1 cellular context compared by ENCODE assay signal in genomic region chr1:67700692-67701410, GRCh38.
TF ChIP-seq lines count a peak whose summit lies in the region.

No MANE protein-coding gene starts in this region.

TF ChIP-seq in K562, 482 proteins besides CTCF, POLR2A, EP300 and RAD21 (continued from another document and continues in another):
- peak in 1 of 2 experiments; percentile 30; a peak in 1 of 4 replicates for TF ChIP-seq MNT (conservative IDR thresholded peaks at IDR 0.05)
- peak; percentile 67; the same call in 1 of the 2 replicates for TF ChIP-seq NCOA1 (IDR thresholded peaks at IDR 0.05; ENCODE audit: low read depth)
- peak; percentile 66 for TF ChIP-seq BRD9 (IDR thresholded peaks at IDR 0.05; ENCODE audit: low read depth, partially characterized antibody)
- TF ChIP-seq CEBPB (tag; IDR thresholded peaks at IDR 0.05): peak; percentile 65
- TF ChIP-seq ZNF175 (CRISPR knock-in tag; IDR thresholded peaks at IDR 0.05; ENCODE audit: low read depth): 0 out of 2 replicates have a peak, but pooled peaks have one; percentile 48
- TF ChIP-seq JUN (IDR thresholded peaks at IDR 0.05; ENCODE audit: borderline replicate concordance, low read depth, low read length): peak; percentile 98
- peak; percentile 97 for TF ChIP-seq JUN (CRISPR knock-in tag; IDR thresholded peaks at IDR 0.05; ENCODE audit: borderline replicate concordance)
- no peak for TF ChIP-seq BCL6 (CRISPR knock-in tag; IDR thresholded peaks at IDR 0.05)
- TF ChIP-seq NFE2L1 (tag; IDR thresholded peaks at IDR 0.05; ENCODE audit: borderline replicate concordance, low read depth): no peak
- TF ChIP-seq FOXK2 (conservative IDR thresholded peaks at IDR 0.05 in 1 of 2, IDR thresholded peaks at IDR 0.05 in 1 of 2; ENCODE audit: low read depth in 2 of 2): peak; percentile 52 to 56; a peak in 2 of 4 replicates
- 0 out of 2 replicates have a peak, but pooled peaks have one; percentile 36 for TF ChIP-seq L3MBTL2 (IDR thresholded peaks at IDR 0.05)
- no peak for TF ChIP-seq DMBX1 (CRISPR knock-in tag; IDR thresholded peaks at IDR 0.05; ENCODE audit: borderline replicate concordance)
- TF ChIP-seq VEZF1 (CRISPR knock-in tag; IDR thresholded peaks at IDR 0.05): peak; percentile 40; the same call in 1 of the 2 replicates
- peak; percentile 44; the same call in 1 of the 2 replicates for TF ChIP-seq GATAD2B (IDR thresholded peaks at IDR 0.05; ENCODE audit: borderline replicate concordance)
- TF ChIP-seq ESRRA (IDR thresholded peaks at IDR 0.05; ENCODE audit: borderline replicate concordance, low read depth): peak; percentile 84
- peak; percentile 81 for TF ChIP-seq LCOR (CRISPR knock-in tag; IDR thresholded peaks at IDR 0.05)
- no peak for TF ChIP-seq ARID3A (IDR thresholded peaks at IDR 0.05; ENCODE audit: borderline replicate concordance, low read depth, low read length)
- TF ChIP-seq SP1 (CRISPR knock-in tag; IDR thresholded peaks at IDR 0.05): peak; percentile 57; the same call in 1 of the 2 replicates
- TF ChIP-seq CREB1 (IDR thresholded peaks at IDR 0.05): peak; percentile 85
- TF ChIP-seq CREB1 (CRISPR knock-in tag; IDR thresholded peaks at IDR 0.05): peak; percentile 86
- TF ChIP-seq MTA2 (IDR thresholded peaks at IDR 0.05; ENCODE audit: low read depth): peak; percentile 36; the same call in 1 of the 2 replicates
- TF ChIP-seq PHF21A (IDR thresholded peaks at IDR 0.05; ENCODE audit: borderline replicate concordance, low read depth): peak; percentile 33; the same call in 1 of the 2 replicates
- TF ChIP-seq ZNF592 (IDR thresholded peaks at IDR 0.05): peak; percentile 88
- TF ChIP-seq TAF7 (tag; IDR thresholded peaks at IDR 0.05): no peak
- 0 out of 2 replicates have a peak, but pooled peaks have one; percentile 61 for TF ChIP-seq BACH1 (tag; IDR thresholded peaks at IDR 0.05)
- TF ChIP-seq ZSCAN29 (IDR thresholded peaks at IDR 0.05): no peak
- TF ChIP-seq GABPA (tag; conservative IDR thresholded peaks at IDR 0.05; ENCODE audit: low read depth): peak; percentile 26; the same call in 1 of the 2 replicates
- peak in 1 of 2 experiments; percentile 60; a peak in 1 of 4 replicates for TF ChIP-seq ZNF318 (IDR thresholded peaks at IDR 0.05; ENCODE audit: borderline replicate concordance in 1 of 2, low read depth in 1 of 2)
- TF ChIP-seq GATA2 (CRISPR knock-in tag; IDR thresholded peaks at IDR 0.05): peak; percentile 33; the same call in 1 of the 2 replicates
- TF ChIP-seq CBFA2T2 (conservative IDR thresholded peaks at IDR 0.05): peak; percentile 33; the same call in 1 of the 2 replicates
- TF ChIP-seq NFE2 (IDR thresholded peaks at IDR 0.05; ENCODE audit: low read depth): peak; percentile 34; the same call in 1 of the 2 replicates
- peak; percentile 65 for TF ChIP-seq TCF3 (CRISPR knock-in tag; IDR thresholded peaks at IDR 0.05)
- no peak for TF ChIP-seq ZZZ3 (IDR thresholded peaks at IDR 0.05)
- no peak; the same call in 1 of the 2 replicates for TF ChIP-seq RAD51 (IDR thresholded peaks at IDR 0.05; ENCODE audit: borderline replicate concordance, low read depth)
- 0 out of 2 replicates have a peak, but pooled peaks have one; percentile 13 for TF ChIP-seq ZBTB33 (CRISPR knock-in tag; IDR thresholded peaks at IDR 0.05)
- TF ChIP-seq ZNF766 (CRISPR knock-in tag; conservative IDR thresholded peaks at IDR 0.05): peak; percentile 41; the same call in 1 of the 2 replicates
- peak; percentile 46 for TF ChIP-seq ZBTB12 (CRISPR knock-in tag; IDR thresholded peaks at IDR 0.05)
- no peak for TF ChIP-seq KDM4B (IDR thresholded peaks at IDR 0.05; ENCODE audit: borderline replicate concordance in 2 of 2, low read depth in 1 of 2)
- peak; percentile 79; the same call in 1 of the 2 replicates for TF ChIP-seq MTA3 (IDR thresholded peaks at IDR 0.05; ENCODE audit: borderline replicate concordance)
- peak; percentile 40 for TF ChIP-seq HDAC3 (IDR thresholded peaks at IDR 0.05; ENCODE audit: borderline replicate concordance, partially characterized antibody)
- peak; percentile 95 for TF ChIP-seq FOSL1 (tag; conservative IDR thresholded peaks at IDR 0.05)
- TF ChIP-seq GABPB1 (CRISPR knock-in tag; IDR thresholded peaks at IDR 0.05): peak; percentile 75
